6 cellular contexts compared by ENCODE assay signal in the genomic region with DNA sequence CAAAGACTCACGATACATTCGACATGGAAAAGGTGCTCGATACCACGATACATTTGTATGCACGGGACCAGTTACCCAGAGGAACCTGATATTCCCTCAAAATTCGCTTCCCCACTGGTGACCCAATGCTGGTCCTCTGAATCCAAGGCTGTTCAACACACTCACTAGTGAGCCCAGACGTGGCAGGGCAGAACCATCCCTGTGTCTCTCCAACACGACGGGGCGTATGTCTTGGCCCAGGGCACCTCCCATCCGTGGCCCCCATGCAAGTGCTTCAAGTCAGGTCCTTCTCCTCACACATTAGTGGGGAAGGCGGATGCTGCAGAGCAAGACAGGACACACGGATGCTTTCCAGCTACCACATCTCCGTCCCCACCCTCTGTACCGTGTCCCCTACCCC. TPM values are rescaled to one million over a fixed set of nuclear protein-coding genes. Genes with fewer than 3 reads are reported as not detected.
"Had no signal": no experiment of that assay in that cellular context is flagged by ENCODE, and none has a peak within 500 bp of the region (broad histone marks: within the 10 kb centered on the region; RNA-seq: fewer than 3 reads in every experiment).

No MANE protein-coding gene starts in this region.

- ATAC-seq: HepG2, K562 had no signal

- H3K27ac Mint-ChIP-seq: IgD-negative memory B cell had no signal

- H3K4me1 Mint-ChIP-seq: IgD-negative memory B cell had no signal

- DNase-seq: KBM-7 had no signal

- H3K9me3 Mint-ChIP-seq: IgD-negative memory B cell had no signal

- H3K27ac ChIP-seq: HL-60 had no signal

- H3K4me3 ChIP-seq: K562 had no signal

- H3K4me3 Mint-ChIP-seq: IgD-negative memory B cell had no signal

RNA-seq across cellular contexts. Expression of gene CRACDL, which starts 6.1 kb away (rescaled TPM):
- total RNA-seq: HT1080, K562 had no signal
- polyA plus RNA-seq: IgD-negative memory B cell, K562 had no signal
